In the genomic region with DNA sequence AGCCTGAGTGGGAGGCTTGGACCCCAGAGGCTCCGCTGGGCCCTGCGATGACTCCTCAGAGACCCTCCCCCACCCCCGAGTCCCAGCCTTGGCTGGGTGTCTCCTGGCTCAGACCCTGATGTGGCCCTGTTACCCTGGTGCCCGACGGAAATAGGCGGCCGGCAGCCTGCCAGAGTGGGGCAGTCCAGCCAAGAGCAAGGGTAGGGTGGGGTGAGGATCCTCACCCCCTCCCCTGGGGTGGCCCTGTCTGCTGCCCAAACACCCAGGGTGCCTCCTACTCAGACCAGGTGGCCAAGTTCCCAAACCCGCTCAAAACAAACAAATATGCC, we compare ENCODE assay signal across 10 cellular contexts. TPM values are rescaled to one million over a fixed set of nuclear protein-coding genes. Genes with fewer than 3 reads are reported as not detected.
DNase-seq lines count a peak whose midpoint lies in the region; ATAC-seq and TF ChIP-seq lines count a peak whose summit lies in the region.
"Had no signal": no experiment of that assay in that cellular context is flagged by ENCODE, and none has a peak within 500 bp of the region (broad histone marks: within the 10 kb centered on the region; RNA-seq: fewer than 3 reads in every experiment).

No MANE protein-coding gene starts in this region.

- peak overlapping the region; percentile 87 to 96 for H3K27ac ChIP-seq in breast epithelium
- peak overlapping the region; percentile 31 for H3K27ac ChIP-seq in fibroblast of lung (ENCODE audit: insufficient read depth, low read length)

- no peaks in the 10 kb centered on the region for H3K27me3 Mint-ChIP-seq in MCF 10A (ENCODE audit: insufficient read depth, unreplicated experiment)
- H3K27me3 Mint-ChIP-seq: activated CD8-positive, alpha-beta T cell treated with anti-CD3 and anti-CD28 coated beads for 36 hours; memory B cell had no signal

- no peak overlapping the region for H3K4me3 Mint-ChIP-seq in MCF 10A (ENCODE audit: unreplicated experiment)
- H3K4me3 Mint-ChIP-seq: activated CD8-positive, alpha-beta T cell treated with anti-CD3 and anti-CD28 coated beads for 36 hours had no signal

- peak overlapping the region; percentile 73 for H3K4me2 ChIP-seq in fibroblast of lung (ENCODE audit: extremely low read depth, insufficient read depth, low read length)

- H3K4me3 ChIP-seq in breast epithelium (peak overlapping the region in 2 of 3 donors; percentile 35 to 57), fibroblast of lung (replicated peaks in 1 of 4; ENCODE audit: control extremely low read depth in 1 of 4, insufficient read depth in 1 of 4, low read depth in 3 of 4, low read length in 4 of 4) (peak overlapping the region in 2 of 4 experiments; percentile 14 to 51)

- H3K4me1 ChIP-seq in breast epithelium, result peaks cover 20 to 34% of the 10 kb centered on the region in 2 donors
- peaks cover 33% of the 10 kb centered on the region for H3K4me1 ChIP-seq in fibroblast of lung (ENCODE audit: control insufficient read depth, extremely low read depth, insufficient read depth, low read length)

- POLR2A ChIA-PET in MCF 10A (lab: Yijun Ruan, JAX), result interaction anchor here (0.6 to 11.2 kb wide), 3 partner anchors 21 to 631 kb away, joined by 3 to 254 read pairs (median 27); no protein-coding TSS in a partner anchor

- H3K27ac Mint-ChIP-seq in MCF 10A (ENCODE audit: low read depth, unreplicated experiment), result no peak overlapping the region
- H3K27ac Mint-ChIP-seq: activated CD8-positive, alpha-beta T cell treated with anti-CD3 and anti-CD28 coated beads for 36 hours; memory B cell had no signal

- peaks cover 6% of the 10 kb centered on the region for H3K36me3 Mint-ChIP-seq in MCF 10A (ENCODE audit: insufficient read depth, unreplicated experiment)
- H3K36me3 Mint-ChIP-seq: memory B cell had no signal

- intact Hi-C loops in breast epithelium (cut with DNase I; ENCODE audit: low total_unique reads) (no loop called here), MCF 10A (cut with micrococcal nuclease) (no loop called here)

- ATAC-seq in GM18511 (IDR thresholded peaks at IDR 0.05; ENCODE audit: unreplicated experiment), result no peak
- ATAC-seq: activated CD8-positive, alpha-beta T cell treated with anti-CD3 and anti-CD28 coated beads for 36 hours had no signal

- DNase-seq in breast epithelium (ENCODE audit: low spot score in 2 of 2), result peak in 1 of 2 donors; percentile 44
- no peak for DNase-seq in MCF 10A (ENCODE audit: unreplicated experiment)
- no peak for DNase-seq in fibroblast of lung (ENCODE audit: low read depth in 2 of 2)
- DNase-seq in nucleus accumbens (lab: John Stamatoyannopoulos, UW), result peak in 44 of 56 donors; percentile 60 to 87 (median 78)
- DNase-seq in central memory CD4-positive, alpha-beta T cell, result no peak
- no peak for DNase-seq in ACHN
- no peak for DNase-seq in NOMO-1 (lab: John Stamatoyannopoulos, UW; ENCODE audit: unreplicated experiment in 2 of 2)
- DNase-seq: activated CD8-positive, alpha-beta T cell treated with anti-CD3 and anti-CD28 coated beads for 36 hours had no signal

- H4K20me1 ChIP-seq in fibroblast of lung (ENCODE audit: control insufficient read depth, extremely low read depth, insufficient read depth, low read length), result no peaks in the 10 kb centered on the region

- no TSS peak for BruUV-seq in MCF 10A (replicated peaks; lab: Mats Ljungman, UMichigan)

- H3K4me1 Mint-ChIP-seq in MCF 10A (ENCODE audit: insufficient read depth, unreplicated experiment), result peaks cover 35% of the 10 kb centered on the region

- H2AFZ ChIP-seq in fibroblast of lung (ENCODE audit: low read length), result peak overlapping the region; percentile 4

- H3K9me3 ChIP-seq in breast epithelium, result no peaks in the 10 kb centered on the region
- H3K9me3 ChIP-seq in fibroblast of lung (ENCODE audit: control insufficient read depth, insufficient read depth, low read depth, low read length), result no peaks in the 10 kb centered on the region

- in situ Hi-C loops in ACHN (cut with HindIII; ENCODE audit: low pct_ligation_motif_present, low pct_unique_long_range_greater_than_20kb, low sequenced_read_pairs), result no loop called here

- peak overlapping the region; percentile 20 for H3K9ac ChIP-seq in fibroblast of lung (ENCODE audit: insufficient read depth, low read length)

- H3K36me3 ChIP-seq in breast epithelium, result no peaks in the 10 kb centered on the region
- H3K36me3 ChIP-seq in fibroblast of lung (ENCODE audit: control insufficient read depth, insufficient read depth, low read length), result peaks cover 2% of the 10 kb centered on the region

- CTCF ChIA-PET in MCF 10A (lab: Yijun Ruan, JAX), result interaction anchor here (0.5 to 9.3 kb wide), 8 partner anchors 10 to 41 kb away, joined by 3 to 187 read pairs (median 18); partner anchors contain the start of gene TNK2

- TF ChIP-seq CTCF in breast epithelium (IDR thresholded peaks at IDR 0.05), result no peak
- no peak for TF ChIP-seq CTCF in MCF 10A (IDR thresholded peaks at IDR 0.05; ENCODE audit: unreplicated experiment)
- TF ChIP-seq CTCF in fibroblast of lung (conservative IDR thresholded peaks at IDR 0.05 in 1 of 2, IDR thresholded peaks at IDR 0.05 in 1 of 2; ENCODE audit: low read depth in 1 of 2, low read length in 2 of 2), result no peak

- no peaks in the 10 kb centered on the region for H3K9me3 Mint-ChIP-seq in MCF 10A (ENCODE audit: unreplicated experiment)
- H3K9me3 Mint-ChIP-seq: activated CD8-positive, alpha-beta T cell treated with anti-CD3 and anti-CD28 coated beads for 36 hours; memory B cell had no signal

- H3K27me3 ChIP-seq in breast epithelium (no peaks in the 10 kb centered on the region), fibroblast of lung (ENCODE audit: control insufficient read depth, insufficient read depth, low read length) (no peaks in the 10 kb centered on the region)

- no peak for TF ChIP-seq POLR2A in breast epithelium (IDR thresholded peaks at IDR 0.05)

- peaks cover 6% of the 10 kb centered on the region for H3K79me2 ChIP-seq in fibroblast of lung (ENCODE audit: control insufficient read depth, insufficient read depth, low read length)

RNA-seq across cellular contexts. Expression of gene TNK2, which starts 15.3 kb away (rescaled TPM):
- total RNA-seq in breast epithelium (10 to 100 TPM; 13.1 to 28.7 (median 24.9) TPM), MCF 10A (2022) (56.1 and 75.8 TPM in 2 replicates), fibroblast of lung (6.9 and 10.7 TPM in 2 replicates)
- 2.5 and 3.6 TPM in 2 replicates for polyA plus RNA-seq in fibroblast of lung
- polyA plus RNA-seq in fibroblast of lung (2012), result 8.7 and 14.0 TPM in 2 replicates
- polyA minus RNA-seq in fibroblast of lung (ENCODE audit: low replicate concordance), result 9.1 and 33.3 TPM in 2 replicates

Comparison
In these comparisons a context has a peak if more than half of its experiments do, and no peak if none do; other contexts are left out.
1. DNase-seq: peak in nucleus accumbens (44 of 56); none in MCF 10A (single experiment), fibroblast of lung (0 of 2), central memory CD4-positive, alpha-beta T cell (single experiment), ACHN (single experiment) and NOMO-1 (0 of 2).